31 cellular contexts compared by ENCODE assay signal in genomic region chr12:79900199-79900598, GRCh38.
"Had no signal": no experiment of that assay in that cellular context is flagged by ENCODE, and none has a peak within 500 bp of the region (broad histone marks: within the 10 kb centered on the region; RNA-seq: fewer than 3 reads in every experiment).

No MANE protein-coding gene starts in this region.

- H3K4me3 ChIP-seq: ascending aorta, breast epithelium, cardiac muscle cell, colonic mucosa, esophagus squamous epithelium, gastroesophageal sphincter, heart right ventricle had no signal

- H3K9me3 Mint-ChIP-seq: activated CD8-positive, alpha-beta T cell treated with anti-CD3 and anti-CD28 coated beads for 36 hours; activated naive CD8-positive, alpha-beta T cell treated with anti-CD3 and anti-CD28 coated beads, Interleukin-2, amount 10 ng/mL, durations not matched to agents 7 days and 5 days; activated T-cell treated with anti-CD3 and anti-CD28 coated beads, Interleukin-2, amount 50 U/mL, for 4 hours; activated T-helper 17 cell treated with anti-CD3 and anti-CD28 coated beads, Interleukin-2, amount 50 U/mL, for 72 hours; brain; T-cell; T-helper 1 cell treated with Interleukin-12 subunit alpha and Interleukin-12 subunit beta and Interleukin-4 antibody, amounts not matched to agents 30 μg/mL and 1 μg/mL, for 36 hours; T-helper 2 cell treated with Interferon-gamma antibody and Interleukin-4, amounts not matched to agents 5 μg/mL and 100 μg/mL, for 36 hours had no signal

- H3K27ac ChIP-seq: cardiac muscle cell, colonic mucosa, epithelial cell of prostate, esophagus squamous epithelium, heart right ventricle had no signal

- H3K36me3 ChIP-seq: ascending aorta, breast epithelium, cardiac muscle cell, colonic mucosa, esophagus squamous epithelium, gastroesophageal sphincter, heart right ventricle had no signal

- H3K4me3 Mint-ChIP-seq: activated CD8-positive, alpha-beta T cell treated with anti-CD3 and anti-CD28 coated beads for 36 hours; activated naive CD8-positive, alpha-beta T cell treated with anti-CD3 and anti-CD28 coated beads, Interleukin-2, amount 10 ng/mL, durations not matched to agents 7 days and 5 days; activated T-cell treated with anti-CD3 and anti-CD28 coated beads, Interleukin-2, amount 50 U/mL, for 4 hours; activated T-helper 17 cell treated with anti-CD3 and anti-CD28 coated beads, Interleukin-2, amount 50 U/mL, for 72 hours; brain; T-cell; T-helper 1 cell treated with Interleukin-12 subunit alpha and Interleukin-12 subunit beta and Interleukin-4 antibody, amounts not matched to agents 30 μg/mL and 1 μg/mL, for 36 hours; T-helper 2 cell treated with Interferon-gamma antibody and Interleukin-4, amounts not matched to agents 5 μg/mL and 100 μg/mL, for 36 hours had no signal

- H3K4me1 ChIP-seq: breast epithelium, colonic mucosa had no signal

- H3K9me3 ChIP-seq: ascending aorta, breast epithelium, colonic mucosa, esophagus squamous epithelium, gastroesophageal sphincter, heart right ventricle had no signal

- DNase-seq: activated CD4-positive, alpha-beta T cell treated with anti-CD3 and anti-CD28 coated beads for 1 hour; activated CD4-positive, alpha-beta T cell treated with anti-CD3 and anti-CD28 coated beads for 4 hours; activated CD4-positive, alpha-beta T cell treated with anti-CD3 and anti-CD28 coated beads, Interleukin-2, amount 50 U/mL, for 1 hour; activated CD4-positive, alpha-beta T cell treated with anti-CD3 and anti-CD28 coated beads, Interleukin-2, amount 50 U/mL, for 48 hours; activated CD4-positive, CD25-positive, alpha-beta regulatory T cell; activated CD8-positive, alpha-beta memory T cell treated with anti-CD3 and anti-CD28 coated beads for 24 hours; activated CD8-positive, alpha-beta T cell treated with anti-CD3 and anti-CD28 coated beads for 36 hours; activated effector memory CD4-positive, alpha-beta T cell treated with Interleukin-2 at 50 U/mL for 16 hours; activated gamma-delta T cell treated with Interleukin-2 at 50 U/mL for 16 hours; activated naive CD4-positive, alpha-beta T cell treated with Interleukin-2 at 50 U/mL for 16 hours; activated naive CD8-positive, alpha-beta T cell treated with anti-CD3 and anti-CD28 coated beads, Interleukin-2, amount 10 ng/mL, durations not matched to agents 7 days and 5 days; activated T-cell treated with anti-CD3 and anti-CD28 coated beads, Interleukin-2, amount 50 U/mL, for 4 hours; central memory CD4-positive, alpha-beta T cell; cerebellar nuclear complex; colonic mucosa; effector CD8-positive, alpha-beta T cell; esophagus squamous epithelium; foreskin melanocyte; heart right ventricle; T-cell; T1000 had no signal

- H3K27me3 Mint-ChIP-seq: activated CD8-positive, alpha-beta T cell treated with anti-CD3 and anti-CD28 coated beads for 36 hours; activated naive CD8-positive, alpha-beta T cell treated with anti-CD3 and anti-CD28 coated beads, Interleukin-2, amount 10 ng/mL, durations not matched to agents 7 days and 5 days; activated T-helper 17 cell treated with anti-CD3 and anti-CD28 coated beads, Interleukin-2, amount 50 U/mL, for 72 hours; T-cell had no signal

- H3K27ac Mint-ChIP-seq: activated CD8-positive, alpha-beta T cell treated with anti-CD3 and anti-CD28 coated beads for 36 hours; activated naive CD4-positive, alpha-beta T cell treated with anti-CD3 and anti-CD28 coated beads, Interleukin-2, amount 50 U/mL, for 72 hours; activated naive CD8-positive, alpha-beta T cell treated with anti-CD3 and anti-CD28 coated beads, Interleukin-2, amount 10 ng/mL, durations not matched to agents 7 days and 5 days; activated T-helper 17 cell treated with anti-CD3 and anti-CD28 coated beads, Interleukin-2, amount 50 U/mL, for 72 hours; brain; T-cell; T-helper 1 cell treated with Interleukin-12 subunit alpha and Interleukin-12 subunit beta and Interleukin-4 antibody, amounts not matched to agents 30 μg/mL and 1 μg/mL, for 36 hours; T-helper 2 cell treated with Interferon-gamma antibody and Interleukin-4, amounts not matched to agents 5 μg/mL and 100 μg/mL, for 36 hours had no signal

- ATAC-seq: activated CD8-positive, alpha-beta T cell treated with anti-CD3 and anti-CD28 coated beads for 36 hours; activated naive CD4-positive, alpha-beta T cell treated with anti-CD3 and anti-CD28 coated beads, Interleukin-2, amount 50 U/mL, for 72 hours; activated T-cell treated with anti-CD3 and anti-CD28 coated beads, Interleukin-2, amount 50 U/mL, for 4 hours; activated T-helper 17 cell treated with anti-CD3 and anti-CD28 coated beads, Interleukin-2, amount 50 U/mL, for 72 hours; gastroesophageal sphincter; heart right ventricle; T-cell had no signal
